In genomic region chr17:51487947-51488346, GRCh38 we compare ENCODE assay signal across 9 cellular contexts.
DNase-seq lines count a peak whose midpoint lies in the region; ATAC-seq and TF ChIP-seq lines count a peak whose summit lies in the region.
"Had no signal": no experiment of that assay in that cellular context is flagged by ENCODE, and none has a peak within 500 bp of the region (broad histone marks: within the 10 kb centered on the region; RNA-seq: fewer than 3 reads in every experiment).

No MANE protein-coding gene starts in this region.

- TF ChIP-seq POLR2A in testis (IDR thresholded peaks at IDR 0.05): no peak
- TF ChIP-seq POLR2A in GM18505 (IDR thresholded peaks at IDR 0.05; ENCODE audit: borderline replicate concordance, extremely low read depth, insufficient read depth, insufficient read length): no peak

- no peaks in the 10 kb centered on the region for H3K4me1 Mint-ChIP-seq in endothelial cell (ENCODE audit: unreplicated experiment)
- H3K4me1 Mint-ChIP-seq: B cell had no signal

- 39 to 55% methylated on average over 12 to 14 of the region's 14 CpGs for WGBS in testis, 2 donors

- H3K27ac ChIP-seq in testis: no peak overlapping the region

- H3K36me3 Mint-ChIP-seq in endothelial cell (ENCODE audit: low read depth, unreplicated experiment): no peaks in the 10 kb centered on the region

- no peak overlapping the region for H3K27ac Mint-ChIP-seq in endothelial cell (ENCODE audit: unreplicated experiment)
- H3K27ac Mint-ChIP-seq: B cell had no signal

- no peak for TF ChIP-seq CTCF in endothelial cell (IDR thresholded peaks at IDR 0.05; ENCODE audit: unreplicated experiment)
- peak in 1 of 3 experiments; percentile 19 for TF ChIP-seq CTCF in testis (IDR thresholded peaks at IDR 0.05)

- H3K4me3 Mint-ChIP-seq in endothelial cell (ENCODE audit: unreplicated experiment): no peak overlapping the region
- H3K4me3 Mint-ChIP-seq: B cell had no signal

- H3K4me3 ChIP-seq in testis: no peak overlapping the region

- DNase-seq in activated CD8-positive, alpha-beta memory T cell treated with anti-CD3 and anti-CD28 coated beads, Interleukin-2, amount 50 U/mL, for 48 hours: peak; percentile 51
- no peak for DNase-seq in activated CD8-positive, alpha-beta memory T cell treated with anti-CD3 and anti-CD28 coated beads for 24 hours
- DNase-seq in SW480 (ENCODE audit: low spot score) (peak; percentile 43), endothelial cell (ENCODE audit: low spot score) (peak; percentile 5), testis (peak; percentile 38)
- no peak for DNase-seq in central memory CD4-positive, alpha-beta T cell

- no peaks in the 10 kb centered on the region for H3K4me1 ChIP-seq in testis

- no peaks in the 10 kb centered on the region for H3K9me3 Mint-ChIP-seq in endothelial cell (ENCODE audit: unreplicated experiment)

- H3K27me3 Mint-ChIP-seq in endothelial cell (ENCODE audit: unreplicated experiment): no peaks in the 10 kb centered on the region

- no peak for ATAC-seq in HG02973 (IDR thresholded peaks at IDR 0.05; ENCODE audit: unreplicated experiment)
- no peak for ATAC-seq in GM18505 (IDR thresholded peaks at IDR 0.05; ENCODE audit: unreplicated experiment)

- H3K9me3 ChIP-seq in testis: no peaks in the 10 kb centered on the region

- no peaks in the 10 kb centered on the region for H3K27me3 ChIP-seq in testis

- no peaks in the 10 kb centered on the region for H3K36me3 ChIP-seq in testis (ENCODE audit: low read depth, missing control alignments)

- intact Hi-C loops in testis (cut with DNase I; ENCODE audit: low total_unique reads): no loop called here

Comparison
In these comparisons a context has a peak if more than half of its experiments do, and no peak if none do; other contexts are left out.
1. DNase-seq: peak in activated CD8-positive, alpha-beta memory T cell treated with anti-CD3 and anti-CD28 coated beads, Interleukin-2, amount 50 U/mL, for 48 hours (single experiment), SW480 (single experiment), endothelial cell (single experiment) and testis (single experiment); none in activated CD8-positive, alpha-beta memory T cell treated with anti-CD3 and anti-CD28 coated beads for 24 hours (single experiment) and central memory CD4-positive, alpha-beta T cell (single experiment).